In the genomic region with DNA sequence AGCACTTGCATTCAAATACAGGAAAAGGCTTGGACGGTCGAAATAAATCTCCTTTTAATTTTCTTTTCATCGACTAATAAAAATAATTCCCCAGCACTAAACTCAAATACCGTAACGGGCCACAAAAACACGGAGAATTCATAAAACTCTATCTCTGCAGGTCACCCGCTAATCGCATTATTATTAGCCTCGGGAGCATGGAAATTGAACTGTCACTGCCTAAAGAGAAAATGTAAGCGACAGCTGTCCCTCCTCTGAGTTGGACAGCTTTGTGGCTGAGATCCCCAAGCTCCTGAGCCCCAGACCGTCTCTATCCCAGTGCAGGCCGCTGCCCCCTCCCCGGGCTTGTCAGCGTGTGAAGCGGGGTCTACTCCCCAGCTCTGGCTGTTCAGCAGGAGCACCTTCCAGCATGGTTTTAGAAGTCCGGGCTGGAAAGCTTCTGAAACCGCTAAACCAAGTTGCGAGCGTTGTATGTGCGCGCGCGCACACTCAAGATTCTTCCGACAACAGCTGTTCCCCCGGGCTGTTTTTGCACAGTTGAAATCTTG, we compare ENCODE assay signal across 13 cellular contexts. TPM values are rescaled to one million over a fixed set of nuclear protein-coding genes. Genes with fewer than 3 reads are reported as not detected.
A peak's percentile ranks its signal among the peaks of the same experiment; 100 is the strongest.
DNase-seq lines count a peak whose midpoint lies in the region; ATAC-seq and TF ChIP-seq lines count a peak whose summit lies in the region.
"Had no signal": no experiment of that assay in that cellular context is flagged by ENCODE, and none has a peak within 500 bp of the region (broad histone marks: within the 10 kb centered on the region; RNA-seq: fewer than 3 reads in every experiment).

No MANE protein-coding gene starts in this region.

- in situ Hi-C loops in GM13976 (cut with MboI; ENCODE audit: low sequenced_read_pairs, unreplicated experiment): no loop called here

- peak overlapping the region in 3 of 5 experiments; percentile 77 to 96 (median 89) for H3K27ac Mint-ChIP-seq in brain
- H3K27ac Mint-ChIP-seq: CD8-positive, alpha-beta T cell had no signal

- WGBS in mesodermal cell (ENCODE audit: insufficient coverage in 2 of 2), 2 experiments: 14 to 21% methylated on average over 23 to 25 of the region's 25 CpGs
- WGBS in gastroesophageal sphincter (ENCODE audit: low coverage in 1 of 2), 2 donors: 15 to 19% methylated on average over 12 to 22 of the region's 25 CpGs

- no peak overlapping the region for H3K27ac ChIP-seq in mesodermal cell (ENCODE audit: low read depth, low read length, severe bottlenecking)
- no peak overlapping the region for H3K27ac ChIP-seq in gastroesophageal sphincter
- H3K27ac ChIP-seq: cardiac muscle cell had no signal

- H3K9me3 Mint-ChIP-seq in brain: peaks cover 0 to 25% (median 16%) of the 10 kb centered on the region in 5 experiments
- H3K9me3 Mint-ChIP-seq: CD8-positive, alpha-beta T cell had no signal

- ATAC-seq in gastroesophageal sphincter (no peak), HG03469 (IDR thresholded peaks at IDR 0.05; ENCODE audit: unreplicated experiment) (no peak)
- ATAC-seq: CD8-positive, alpha-beta T cell had no signal

- H3K9me3 ChIP-seq in mesodermal cell (ENCODE audit: control insufficient read depth, low read length) (peaks cover 5% of the 10 kb centered on the region), gastroesophageal sphincter (peaks cover 0 to 30% (median 0%) of the 10 kb centered on the region in 3 donors)
- H3K9me3 ChIP-seq: upper lobe of left lung had no signal

- CTCF ChIA-PET in AG04449 (lab: Yijun Ruan, JAX): interaction anchor here (1.1 to 1.4 kb wide), 4 partner anchors 10 to 290 kb away, joined by 3 to 4 read pairs (median 3); no protein-coding TSS in a partner anchor

- H3K4me1 ChIP-seq in mesodermal cell (ENCODE audit: control insufficient read depth, insufficient read depth, low read length, poor library complexity, severe bottlenecking) (peaks cover 27% of the 10 kb centered on the region), gastroesophageal sphincter (peaks cover 0 to 63% (median 15%) of the 10 kb centered on the region in 3 donors)

- TF ChIP-seq POLR2A in gastroesophageal sphincter (IDR thresholded peaks at IDR 0.05): no peak

- POLR2A ChIA-PET in AG04449 (lab: Yijun Ruan, JAX): interaction anchor here (0.6 to 2.3 kb wide), 4 partner anchors 11 to 834 kb away, joined by 3 to 13 read pairs (median 4); no protein-coding TSS in a partner anchor

- H3K36me3 ChIP-seq in mesodermal cell (ENCODE audit: control insufficient read depth, insufficient read depth, low read length) (peaks cover 15% of the 10 kb centered on the region), gastroesophageal sphincter (no peaks in the 10 kb centered on the region)
- H3K36me3 ChIP-seq: cardiac muscle cell, upper lobe of left lung had no signal

- peaks cover 65% of the 10 kb centered on the region for H3K4me1 Mint-ChIP-seq in brain

- DNase-seq in AG04449 (ENCODE audit: low read depth, low spot score) (no peak), GM13976 (ENCODE audit: low spot score) (peak; percentile 16), NCI-H1694 treated with DMSO at 0.1 percent for 48 hours (lab: John Stamatoyannopoulos, UW) (no peak), kidney tubule cell (ENCODE audit: low spot score) (no peak)
- DNase-seq: CD8-positive, alpha-beta T cell; KBM-7; SHP77 treated with DMSO at 0.1 percent for 48 hours had no signal

- H3K27me3 ChIP-seq in gastroesophageal sphincter: peaks cover 100% of the 10 kb centered on the region

- peaks cover 100% of the 10 kb centered on the region for H3K27me3 Mint-ChIP-seq in brain

- TF ChIP-seq CTCF in AG04449 (IDR thresholded peaks at IDR 0.05; ENCODE audit: insufficient read depth, low read length, missing control alignments): no peak
- TF ChIP-seq CTCF in GM13976 (IDR thresholded peaks at IDR 0.05; ENCODE audit: borderline replicate concordance, control extremely low read depth, extremely low read depth, insufficient read depth, missing control alignments): no peak
- no peak for TF ChIP-seq CTCF in brain (conservative IDR thresholded peaks at IDR 0.05)
- no peak for TF ChIP-seq CTCF in gastroesophageal sphincter (IDR thresholded peaks at IDR 0.05)

- peak overlapping the region in 4 of 5 experiments; percentile 85 to 92 (median 88) for H3K4me3 Mint-ChIP-seq in brain

- peaks cover 32% of the 10 kb centered on the region for H3K36me3 Mint-ChIP-seq in brain
- H3K36me3 Mint-ChIP-seq: CD8-positive, alpha-beta T cell had no signal

- TF ChIP-seq EP300 in gastroesophageal sphincter (IDR thresholded peaks at IDR 0.05): no peak

- H3K4me3 ChIP-seq in AG04449 (ENCODE audit: low read depth, low read length) (peak overlapping the region; percentile 83), mesodermal cell (ENCODE audit: extremely low read depth, insufficient read depth, low read length, poor library complexity, severe bottlenecking) (peak overlapping the region; percentile 60), gastroesophageal sphincter (peak overlapping the region in 1 of 2 donors; percentile 48)

RNA-seq across cellular contexts. Expression of a gene that starts 1.8 kb away (rescaled TPM):
- 9.0 TPM for polyA plus RNA-seq in brain (ENCODE audit: insufficient read depth, low read depth, low replicate concordance)
- 5.5 TPM for polyA plus RNA-seq in mesodermal cell (2013, experiment 1 of 2)
- polyA plus RNA-seq in mesodermal cell (2013, experiment 2 of 2): 5.2 TPM
- total RNA-seq in gastroesophageal sphincter: 1 to 10 TPM in 1 of 4 donors, under 1 TPM in 3; 0.45 to 1.6 (median 0.56) TPM
- total RNA-seq: cardiac muscle cell had no signal
- polyA plus RNA-seq: cardiac muscle cell had no signal
